In the genomic region with DNA sequence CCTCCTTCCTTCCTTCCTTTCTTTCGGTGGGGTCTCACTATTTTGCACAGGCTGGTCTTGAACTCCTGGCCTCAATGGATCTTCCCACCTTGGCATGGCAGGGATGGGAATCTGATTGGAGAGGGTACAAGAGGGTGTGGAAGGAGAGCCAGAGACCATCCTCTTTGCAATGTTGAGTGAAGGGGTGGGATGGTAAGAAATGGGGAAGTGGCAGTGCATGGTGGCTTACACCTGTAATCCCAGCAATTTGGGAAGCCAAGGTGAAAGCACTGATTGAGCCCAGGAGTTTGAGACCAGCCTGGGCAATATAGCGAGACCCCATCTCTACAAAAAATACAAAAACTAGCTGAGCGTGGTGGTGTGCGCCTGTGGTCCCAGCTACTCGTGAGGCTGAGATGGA, we compare ENCODE assay signal across 20 cellular contexts. TPM values are rescaled to one million over a fixed set of nuclear protein-coding genes. Genes with fewer than 3 reads are reported as not detected.
DNase-seq lines count a peak whose midpoint lies in the region; ATAC-seq, FAIRE-seq and TF ChIP-seq lines count a peak whose summit lies in the region.
"Had no signal": no experiment of that assay in that cellular context is flagged by ENCODE, and none has a peak within 500 bp of the region (broad histone marks: within the 10 kb centered on the region; RNA-seq: fewer than 3 reads in every experiment).

No MANE protein-coding gene starts in this region.

- FAIRE-seq in GM12878 (lab: Jason Lieb, UNC): no peak
- FAIRE-seq: A204.1, HTR-8/SVneo had no signal

- no peak for ATAC-seq in GM12878
- ATAC-seq: CD8-positive, alpha-beta T cell; HCT116 had no signal

- H3K4me1 Mint-ChIP-seq in CD14-positive monocyte: peaks cover 54% of the 10 kb centered on the region

- SMC1A ChIA-PET in GM12878 (lab: Charles Lee; ENCODE audit: uncharacterized antibody, unreplicated experiment): no interaction called here

- TF ChIP-seq CTCF in CD14-positive monocyte (IDR thresholded peaks at IDR 0.05) (no peak), GM12878 (IDR thresholded peaks at IDR 0.05 in 2 of 3, conservative IDR thresholded peaks at IDR 0.05 in 1 of 3; ENCODE audit: control insufficient read depth in 2 of 3, extremely low read depth in 1 of 3, insufficient read depth in 1 of 3, low read depth in 3 of 3, low read length in 3 of 3) (no peak), neutrophil (IDR thresholded peaks at IDR 0.05) (no peak), GM13977 (IDR thresholded peaks at IDR 0.05; ENCODE audit: extremely low read depth, insufficient read depth, missing control alignments) (no peak)

- H3K27ac Mint-ChIP-seq in CD14-positive monocyte: peak overlapping the region; percentile 3 to 89 (median 79)
- H3K27ac Mint-ChIP-seq: CD8-positive, alpha-beta T cell had no signal

- in situ Hi-C loops in GM12878 (cut with MboI) (no loop called here), GM13977 (cut with MboI; ENCODE audit: low pct_unique_long_range_greater_than_20kb, low sequenced_read_pairs, unreplicated experiment) (no loop called here), KBM-7 (cut with MboI; ENCODE audit: low pct_unique_long_range_greater_than_20kb, low sequenced_read_pairs) (no loop called here)

- POLR2A ChIA-PET in GM12878 (lab: Charles Lee): interaction anchor here (0.6 kb wide), 3 partner anchors 20 to 181 kb away, joined by 3 to 6 read pairs (median 3); no protein-coding TSS in a partner anchor

- H3K9me3 Mint-ChIP-seq in CD14-positive monocyte: peaks cover 0 to 3% (median 0%) of the 10 kb centered on the region in 7 donors
- H3K9me3 Mint-ChIP-seq: CD8-positive, alpha-beta T cell had no signal

- TF ChIP-seq POLR2A in GM12878 (IDR thresholded peaks at IDR 0.05; ENCODE audit: low read depth, low read length): no peak

- intact Hi-C loops in CD14-positive monocyte (cut with micrococcal nuclease): no loop called here
- intact Hi-C loops in GM12878 (cut with micrococcal nuclease; ENCODE audit: unreplicated experiment): loop anchor here (10.0 kb wide), 1 partner anchor 169 kb away; no protein-coding TSS in a partner anchor

- peaks cover 0 to 4% (median 2%) of the 10 kb centered on the region in 3 donors for H3K27me3 Mint-ChIP-seq in CD14-positive monocyte (ENCODE audit: low read depth in 3 of 3)

- CTCF ChIA-PET in GM12878 (lab: Yijun Ruan, JAX): interaction anchor here (0.6 to 1.6 kb wide), 2 partner anchors 9 to 168 kb away, joined by 3 read pairs; no protein-coding TSS in a partner anchor

- H3K79me2 ChIP-seq in GM12878 (ENCODE audit: control insufficient read depth, insufficient read depth, low read length): peaks cover 24% of the 10 kb centered on the region

- no peak overlapping the region for H3K27ac ChIP-seq in GM12878 (ENCODE audit: control insufficient read depth, insufficient read depth)
- peak overlapping the region; percentile 84 for H3K27ac ChIP-seq in neutrophil

- H3K9me3 ChIP-seq in GM12878 (replicated peaks; ENCODE audit: control insufficient read depth, insufficient read depth, low read length) (no peaks in the 10 kb centered on the region), neutrophil (no peaks in the 10 kb centered on the region)
- H3K9me3 ChIP-seq: BE2C had no signal

- peaks cover 17% of the 10 kb centered on the region for H3K4me1 ChIP-seq in GM12878 (ENCODE audit: control insufficient read depth, insufficient read depth, low read length)
- peaks cover 59% of the 10 kb centered on the region in 2 experiments for H3K4me1 ChIP-seq in neutrophil (ENCODE audit: control insufficient read depth in 1 of 2, insufficient read depth in 1 of 2, low read depth in 1 of 2, low read length in 1 of 2)
- H3K4me1 ChIP-seq: BE2C had no signal

- peaks cover 17 to 24% of the 10 kb centered on the region in 2 donors for H3K36me3 Mint-ChIP-seq in CD14-positive monocyte

- WGBS in GM12878 (ENCODE audit: insufficient coverage, insufficient replicate concordance, low lambda C conversion rate, missing lambda C conversion rate): 93% methylated on average over 4 of the region's 5 CpGs

- no TSS peak for BruUV-seq in GM12878 (replicated peaks; lab: Mats Ljungman, UMichigan)

- no peak overlapping the region for H3K9ac ChIP-seq in GM12878 (ENCODE audit: control insufficient read depth, insufficient read depth, low read length)

- DNase-seq in CD14-positive monocyte (ENCODE audit: low spot score) (no peak), GM12878 (ENCODE audit: low read depth, low spot score) (no peak), COLO668 (lab: John Stamatoyannopoulos, UW; ENCODE audit: unreplicated experiment) (no peak), GM13977 (ENCODE audit: low spot score) (no peak), KBM-7 (no peak)
- DNase-seq: ACHN; BE2C; CD8-positive, alpha-beta T cell; COR-L47; DMS 273 treated with DMSO at 0.1 percent for 48 hours; DMS53; DND-41; EL; GOT3; IMR-90; KG1 had no signal

- TF ChIP-seq RAD21 in GM12878 (IDR thresholded peaks at IDR 0.05; ENCODE audit: insufficient read depth, low read depth, low read length): no peak

- RAD21 ChIA-PET in GM12878 (lab: Charles Lee; ENCODE audit: unreplicated experiment): no interaction called here

- H4K20me1 ChIP-seq in GM12878 (ENCODE audit: control insufficient read depth, insufficient read depth): no peaks in the 10 kb centered on the region

- TF ChIP-seq EP300 in GM12878 (IDR thresholded peaks at IDR 0.05; ENCODE audit: borderline replicate concordance in 1 of 2, control insufficient read depth in 1 of 2, low read depth in 2 of 2, low read length in 2 of 2): no peak

- H3K36me3 ChIP-seq in GM12878 (ENCODE audit: control insufficient read depth in 2 of 2, insufficient read depth in 2 of 2, low read length in 1 of 2) (peaks cover 0 to 6% of the 10 kb centered on the region in 2 experiments; a peak in 2 of 4 replicates), neutrophil (no peaks in the 10 kb centered on the region)
- H3K36me3 ChIP-seq: BE2C had no signal

- H3K4me3 ChIP-seq in GM12878 (no peak overlapping the region), neutrophil (ENCODE audit: low read depth in 1 of 2, low read length in 1 of 2) (peak overlapping the region in 1 of 2 experiments; percentile 38)

- no peak overlapping the region for H2AFZ ChIP-seq in GM12878 (ENCODE audit: control insufficient read depth, low read depth, low read length)

- H3K4me3 Mint-ChIP-seq in CD14-positive monocyte: no peak overlapping the region
- H3K4me3 Mint-ChIP-seq: CD8-positive, alpha-beta T cell had no signal

- H3K27me3 ChIP-seq in GM12878 (replicated peaks in 1 of 2; ENCODE audit: control insufficient read depth in 2 of 2, insufficient read depth in 2 of 2, low read length in 1 of 2) (no peaks in the 10 kb centered on the region), neutrophil (no peaks in the 10 kb centered on the region)
- H3K27me3 ChIP-seq: BE2C had no signal

- no peak overlapping the region for H3K4me2 ChIP-seq in GM12878 (ENCODE audit: control insufficient read depth, insufficient read depth)

RNA-seq across cellular contexts. Expression of gene BLOC1S3, which starts 5.5 kb away (rescaled TPM):
- polyA plus RNA-seq in CD14-positive monocyte: 1 to 10 TPM; 2.9 to 4.7 TPM
- total RNA-seq in GM12878 (2013; cell fraction: nucleolus; rRNA removed): 8.3 and 8.9 TPM in 2 replicates
- 4.2 and 4.4 TPM in 2 replicates for total RNA-seq in GM12878 (2014; rRNA removed)
- 3.6 and 4.1 TPM in 2 replicates for total RNA-seq in GM12878 (2014; rRNA removed; fragmentation: Illumina TruSeq; extraction: Trizol)
- 17.0 and 18.3 TPM in 2 replicates for total RNA-seq in GM12878 (2021)
- polyA plus RNA-seq in GM12878 (2011; ENCODE audit: low read depth): 4.9 TPM
- polyA plus RNA-seq in GM12878 (2011; rRNA removed): 4.5 and 10.0 TPM in 2 replicates
- polyA plus RNA-seq in GM12878 (2011; cell fraction: cytosol; rRNA removed): 10.0 and 11.6 TPM in 2 replicates
- 6.6 and 7.7 TPM in 2 replicates for polyA plus RNA-seq in GM12878 (2011; cell fraction: nucleus; rRNA removed)
- polyA plus RNA-seq in GM12878 (2012): 9.9 and 10.1 TPM in 2 replicates
- polyA plus RNA-seq in GM12878 (2014; fragmentation: Illumina TruSeq; extraction: Trizol): 8.0 and 9.3 TPM in 2 replicates
- polyA plus RNA-seq in GM12878 (2014; fragmentation: Nextera tagmentation; extraction: Ambion mirVana): 10 to 100 TPM; 10.0 to 14.5 TPM
- polyA plus RNA-seq in GM12878 (2014; rRNA removed): 10.8 and 14.9 TPM in 2 replicates
- polyA plus RNA-seq in GM12878 (2016; fragmentation: Nextera tagmentation; extraction: Ambion mirVana): 10 to 100 TPM; 14.7 to 15.0 TPM
- 11.9 and 15.3 TPM in 2 replicates for polyA minus RNA-seq in GM12878 (2011; rRNA and poly(A)+ RNA removed)
- polyA minus RNA-seq in GM12878 (2011; cell fraction: cytosol; rRNA and poly(A)+ RNA removed): 6.5 and 6.9 TPM in 2 replicates
- 4.2 and 7.9 TPM in 2 replicates for polyA minus RNA-seq in GM12878 (2011; cell fraction: nucleus; rRNA and poly(A)+ RNA removed)

RNA-seq across cellular contexts. Expression of gene TRAPPC6A, which starts 6.1 kb away (rescaled TPM):
- polyA plus RNA-seq in CD14-positive monocyte: 10 to 100 TPM; 63.4 to 82.7 TPM
- total RNA-seq in GM12878 (2013; cell fraction: nucleolus; rRNA removed): 3.3 and 5.8 TPM in 2 replicates
- total RNA-seq in GM12878 (2014; rRNA removed): 46.8 and 48.8 TPM in 2 replicates
- total RNA-seq in GM12878 (2014; rRNA removed; fragmentation: Illumina TruSeq; extraction: Trizol): 21.5 and 23.8 TPM in 2 replicates
- total RNA-seq in GM12878 (2021): 62.8 and 66.8 TPM in 2 replicates
- polyA plus RNA-seq in GM12878 (2011; ENCODE audit: low read depth): 37.6 TPM
- 15.1 and 24.9 TPM in 2 replicates for polyA plus RNA-seq in GM12878 (2011; rRNA removed)
- polyA plus RNA-seq in GM12878 (2011; cell fraction: cytosol; rRNA removed): 59.6 and 60.5 TPM in 2 replicates
- polyA plus RNA-seq in GM12878 (2011; cell fraction: nucleus; rRNA removed): 31.2 and 40.5 TPM in 2 replicates
- 90.0 and 92.6 TPM in 2 replicates for polyA plus RNA-seq in GM12878 (2012)
- polyA plus RNA-seq in GM12878 (2014; fragmentation: Illumina TruSeq; extraction: Trizol): 1.4 and 16.8 TPM in 2 replicates
- 10 to 100 TPM in 1 of 2 experiments, 1 to 10 TPM in 1; 1.8 to 20.3 TPM for polyA plus RNA-seq in GM12878 (2014; fragmentation: Nextera tagmentation; extraction: Ambion mirVana)
- polyA plus RNA-seq in GM12878 (2014; rRNA removed): 66.7 and 68.2 TPM in 2 replicates
- 10 to 100 TPM; 82.8 to 83.9 TPM for polyA plus RNA-seq in GM12878 (2016; fragmentation: Nextera tagmentation; extraction: Ambion mirVana)
- 3.4 and 16.2 TPM in 2 replicates for polyA minus RNA-seq in GM12878 (2011; rRNA and poly(A)+ RNA removed)
- 3.7 and 7.6 TPM in 2 replicates for polyA minus RNA-seq in GM12878 (2011; cell fraction: cytosol; rRNA and poly(A)+ RNA removed)
- polyA minus RNA-seq in GM12878 (2011; cell fraction: nucleus; rRNA and poly(A)+ RNA removed): 3.6 and 3.9 TPM in 2 replicates

RNA-seq across cellular contexts. Expression of gene NKPD1, which starts 23.3 kb away (rescaled TPM):
- polyA plus RNA-seq in CD14-positive monocyte (not detected), GM12878 (2011; rRNA removed) (not detected in 2 replicates), GM12878 (2014; fragmentation: Illumina TruSeq; extraction: Trizol) (not detected in 2 replicates), GM12878 (2014; fragmentation: Nextera tagmentation; extraction: Ambion mirVana) (not detected), GM12878 (2014; rRNA removed) (0.04 and 0.18 TPM in 2 replicates), GM12878 (2016; fragmentation: Nextera tagmentation; extraction: Ambion mirVana) (not detected)
- total RNA-seq in GM12878 (2013; cell fraction: nucleolus; rRNA removed): 1.4 and 1.6 TPM in 2 replicates
- total RNA-seq in GM12878 (2014; rRNA removed) (0.05 and 0.06 TPM in 2 replicates), GM12878 (2014; rRNA removed; fragmentation: Illumina TruSeq; extraction: Trizol) (not detected in 2 replicates), GM12878 (2021) (0.05 and 0.13 TPM in 2 replicates)
- polyA plus RNA-seq in GM12878 (2011; ENCODE audit: low read depth): not detected
- 0.03 TPM in 1 of 2 replicates, not detected in the other for polyA plus RNA-seq in GM12878 (2011; cell fraction: cytosol; rRNA removed)
- 0.28 and 0.37 TPM in 2 replicates for polyA plus RNA-seq in GM12878 (2011; cell fraction: nucleus; rRNA removed)
- 0.14 and 0.17 TPM in 2 replicates for polyA plus RNA-seq in GM12878 (2012)
- polyA minus RNA-seq in GM12878 (2011; rRNA and poly(A)+ RNA removed): 0.05 TPM in 1 of 2 replicates, not detected in the other
- polyA minus RNA-seq in GM12878 (2011; cell fraction: cytosol; rRNA and poly(A)+ RNA removed): not detected in 2 replicates
- 0.12 TPM in 1 of 2 replicates, not detected in the other for polyA minus RNA-seq in GM12878 (2011; cell fraction: nucleus; rRNA and poly(A)+ RNA removed)
